26 cellular contexts compared by ENCODE assay signal in the genomic region with DNA sequence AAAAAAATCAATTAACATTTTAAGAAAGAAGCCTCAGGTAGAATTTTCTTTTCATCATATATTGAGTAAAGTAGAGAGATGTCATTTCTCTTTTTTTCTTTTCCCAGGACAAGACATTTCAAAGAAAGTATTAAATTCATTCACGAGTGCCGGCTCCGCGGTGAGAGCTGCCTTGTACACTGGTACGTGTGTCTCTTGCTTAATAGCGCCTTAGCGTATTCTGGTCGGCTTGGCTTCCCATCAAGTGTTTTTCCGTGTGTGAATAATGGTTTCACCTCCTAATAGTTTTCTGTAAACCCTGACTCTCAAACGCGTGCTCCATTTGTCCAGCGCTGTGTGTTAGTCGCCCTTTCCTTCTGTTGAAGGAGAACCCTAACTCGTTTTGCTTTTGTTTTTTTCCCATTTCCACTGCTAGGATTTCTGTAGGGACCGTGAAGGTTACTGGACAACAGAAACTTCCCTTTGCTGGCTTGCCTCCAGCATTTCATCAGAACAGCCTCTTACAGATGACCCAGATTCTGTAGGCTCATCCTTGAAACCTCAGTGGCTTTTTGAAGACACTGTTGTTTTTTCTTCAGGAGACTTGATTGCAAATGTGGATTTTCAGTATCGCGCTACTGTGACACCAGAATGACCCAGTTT. TPM values are rescaled to one million over a fixed set of nuclear protein-coding genes. Genes with fewer than 3 reads are reported as not detected.
DNase-seq lines count a peak whose midpoint lies in the region; ATAC-seq and TF ChIP-seq lines count a peak whose summit lies in the region.
"Had no signal": no experiment of that assay in that cellular context is flagged by ENCODE, and none has a peak within 500 bp of the region (broad histone marks: within the 10 kb centered on the region; RNA-seq: fewer than 3 reads in every experiment).

No MANE protein-coding gene starts in this region.

- TF ChIP-seq EP300 in suprapubic skin (IDR thresholded peaks at IDR 0.05) (no peak), stomach (IDR thresholded peaks at IDR 0.05) (no peak)

- 91% methylated on average over 17 of the region's 17 CpGs for WGBS in suprapubic skin
- 87 to 93% (median 91%) methylated on average over 17 of the region's 17 CpGs for WGBS in stomach, 5 donors

- H3K4me1 ChIP-seq in suprapubic skin (no peaks in the 10 kb centered on the region), colonic mucosa (no peaks in the 10 kb centered on the region), stomach (peaks cover 0 to 11% (median 0%) of the 10 kb centered on the region in 4 donors)
- H3K4me1 ChIP-seq: breast epithelium, esophagus squamous epithelium had no signal

- POLR2A ChIA-PET in MCF 10A (lab: Yijun Ruan, JAX), result no interaction called here

- intact Hi-C loops in Right ventricle myocardium inferior (cut with DNase I), result no loop called here
- intact Hi-C loops in left ventricle myocardium superior (cut with micrococcal nuclease), result no loop called here
- intact Hi-C loops in colonic mucosa (cut with DNase I), result no loop called here
- intact Hi-C loops in MCF 10A (cut with micrococcal nuclease), result no loop called here
- intact Hi-C loops in stomach (cut with DNase I; ENCODE audit: low total_unique reads), result no loop called here

- H3K27me3 Mint-ChIP-seq in memory B cell, result no peaks in the 10 kb centered on the region
- H3K27me3 Mint-ChIP-seq in MCF 10A (ENCODE audit: insufficient read depth, unreplicated experiment), result no peaks in the 10 kb centered on the region
- H3K27me3 Mint-ChIP-seq: naive thymus-derived CD8-positive, alpha-beta T cell; T-helper 17 cell; type B pancreatic cell had no signal

- peaks cover 30% of the 10 kb centered on the region for H3K36me3 ChIP-seq in suprapubic skin
- H3K36me3 ChIP-seq in colonic mucosa, result no peaks in the 10 kb centered on the region
- peaks cover 21 to 48% (median 39%) of the 10 kb centered on the region in 4 donors for H3K36me3 ChIP-seq in stomach
- H3K36me3 ChIP-seq: breast epithelium, ovary had no signal

- no peaks in the 10 kb centered on the region for H3K27me3 ChIP-seq in suprapubic skin
- H3K27me3 ChIP-seq in colonic mucosa, result no peaks in the 10 kb centered on the region
- H3K27me3 ChIP-seq in stomach, result no peaks in the 10 kb centered on the region
- H3K27me3 ChIP-seq: breast epithelium, esophagus squamous epithelium, heart left ventricle, ovary, right atrium auricular region had no signal

- no peak for ATAC-seq in Right ventricle myocardium inferior
- no peak for ATAC-seq in left ventricle myocardium superior
- no peak for ATAC-seq in memory B cell (ENCODE audit: low read depth)
- ATAC-seq: CD8-positive, alpha-beta T cell; heart left ventricle; left lobe of liver; naive thymus-derived CD8-positive, alpha-beta T cell; T-helper 17 cell had no signal

- CTCF ChIA-PET in MCF 10A (lab: Yijun Ruan, JAX), result interaction anchor here (1.3 kb wide), 1 partner anchor 10 kb away, joined by 3 read pairs; no protein-coding TSS in a partner anchor

- H3K4me1 Mint-ChIP-seq in memory B cell, result peaks cover 65% of the 10 kb centered on the region
- no peaks in the 10 kb centered on the region for H3K4me1 Mint-ChIP-seq in MCF 10A (ENCODE audit: insufficient read depth, unreplicated experiment)
- H3K4me1 Mint-ChIP-seq: endodermal cell, T-helper 17 cell had no signal

- H3K36me3 Mint-ChIP-seq in memory B cell (peaks cover 28% of the 10 kb centered on the region), MCF 10A (ENCODE audit: insufficient read depth, unreplicated experiment) (peaks cover 28% of the 10 kb centered on the region)

- TF ChIP-seq CTCF in suprapubic skin (IDR thresholded peaks at IDR 0.05) (no peak), colonic mucosa (IDR thresholded peaks at IDR 0.05) (no peak), MCF 10A (IDR thresholded peaks at IDR 0.05; ENCODE audit: unreplicated experiment) (no peak), stomach (IDR thresholded peaks at IDR 0.05) (no peak)

- TF ChIP-seq POLR2A in suprapubic skin (IDR thresholded peaks at IDR 0.05), result no peak
- TF ChIP-seq POLR2A in stomach (IDR thresholded peaks at IDR 0.05), result no peak

- H3K9me3 ChIP-seq in suprapubic skin (no peaks in the 10 kb centered on the region), colonic mucosa (no peaks in the 10 kb centered on the region), stomach (no peaks in the 10 kb centered on the region)
- H3K9me3 ChIP-seq: breast epithelium, esophagus squamous epithelium, heart left ventricle, ovary, right atrium auricular region had no signal

- DNase-seq in Right ventricle myocardium inferior (ENCODE audit: missing footprints) (peak; percentile 72), left ventricle myocardium superior (no peak), cerebellum (ENCODE audit: low spot score) (peak; percentile 20), memory B cell (ENCODE audit: low spot score in 2 of 2) (no peak), suprapubic skin (ENCODE audit: low spot score in 2 of 2) (no peak), colonic mucosa (no peak), MCF 10A (ENCODE audit: unreplicated experiment) (no peak), stomach (no peak)
- DNase-seq: activated effector memory CD4-positive, alpha-beta T cell treated with anti-CD3 and anti-CD28 coated beads, Interleukin-2, amount 50 U/mL, for 16 hours; CD8-positive, alpha-beta T cell; endodermal cell; esophagus squamous epithelium; GOT3; midbrain; naive thymus-derived CD8-positive, alpha-beta T cell; NCI-H524 treated with DMSO at 0.1 percent for 48 hours; RPMI8226; T-helper 17 cell had no signal

- H3K4me3 ChIP-seq in suprapubic skin (no peak overlapping the region), colonic mucosa (no peak overlapping the region), stomach (no peak overlapping the region)
- H3K4me3 ChIP-seq: breast epithelium, esophagus squamous epithelium, heart left ventricle, ovary, right atrium auricular region, SK-N-MC had no signal

- H3K27ac Mint-ChIP-seq in memory B cell (peak overlapping the region; percentile 86), MCF 10A (ENCODE audit: low read depth, unreplicated experiment) (no peak overlapping the region)
- H3K27ac Mint-ChIP-seq: CD8-positive, alpha-beta T cell; endodermal cell; naive thymus-derived CD8-positive, alpha-beta T cell; T-helper 17 cell; type B pancreatic cell had no signal

- no peak overlapping the region for H3K4me3 Mint-ChIP-seq in memory B cell
- no peak overlapping the region for H3K4me3 Mint-ChIP-seq in MCF 10A (ENCODE audit: unreplicated experiment)
- H3K4me3 Mint-ChIP-seq: CD8-positive, alpha-beta T cell; endodermal cell; naive thymus-derived CD8-positive, alpha-beta T cell; T-helper 17 cell; type B pancreatic cell had no signal

- no peak overlapping the region for H3K27ac ChIP-seq in suprapubic skin
- H3K27ac ChIP-seq in colonic mucosa, result no peak overlapping the region
- no peak overlapping the region for H3K27ac ChIP-seq in stomach
- H3K27ac ChIP-seq: 22Rv1, breast epithelium, esophagus squamous epithelium, heart left ventricle, ovary, right atrium auricular region, SK-N-MC had no signal

- BruUV-seq in MCF 10A (replicated peaks; lab: Mats Ljungman, UMichigan), result no TSS peak

- no peak overlapping the region for H3K9ac ChIP-seq in colonic mucosa (ENCODE audit: low read depth in 2 of 2, low read length in 2 of 2)

- H3K9me3 Mint-ChIP-seq in memory B cell, result no peaks in the 10 kb centered on the region
- H3K9me3 Mint-ChIP-seq in MCF 10A (ENCODE audit: unreplicated experiment), result no peaks in the 10 kb centered on the region
- H3K9me3 Mint-ChIP-seq: CD8-positive, alpha-beta T cell had no signal

RNA-seq across cellular contexts. Expression of a gene that starts 45.7 kb away (rescaled TPM):
- 0.68 TPM for total RNA-seq in Right ventricle myocardium inferior
- 0.32 TPM for total RNA-seq in left ventricle myocardium superior
- 0.27 TPM for total RNA-seq in cerebellum
- 10 to 100 TPM; 17.3 to 22.8 (median 20.4) TPM for total RNA-seq in suprapubic skin
- 1 to 10 TPM; 4.7 to 8.8 TPM for total RNA-seq in colonic mucosa
- not detected in 2 replicates for total RNA-seq in MCF 10A (2022)
- 1 to 10 TPM in 4 of 5 donors, not detected in 1; 2.6 to 7.0 (median 5.9) TPM for total RNA-seq in stomach
- 1 to 10 TPM in 1 of 3 donors, under 1 TPM in 2; 0.48 to 1.1 (median 0.56) TPM for polyA plus RNA-seq in stomach
- total RNA-seq: endodermal cell had no signal

RNA-seq across cellular contexts. Expression of a gene that starts 53.6 kb away (rescaled TPM):
- total RNA-seq in Right ventricle myocardium inferior (50.0 TPM), left ventricle myocardium superior (50.4 TPM), cerebellum (26.0 TPM), suprapubic skin (10 to 100 TPM; 53.3 to 95.2 (median 71.3) TPM), colonic mucosa (10 to 100 TPM; 20.5 to 24.5 TPM), MCF 10A (2022) (29.4 and 40.7 TPM in 2 replicates), stomach (100 to 1,000 TPM in 1 of 5 donors, 10 to 100 TPM in 4; 15.6 to 338 (median 31.2) TPM)
- 10 to 100 TPM; 33.9 to 43.7 (median 35.7) TPM for polyA plus RNA-seq in stomach

Comparison
In these comparisons a context has a peak if more than half of its experiments do, and no peak if none do; other contexts are left out.
1. DNase-seq: peak in Right ventricle myocardium inferior (single experiment) and cerebellum (single experiment); none in left ventricle myocardium superior (single experiment), memory B cell (0 of 2), suprapubic skin (0 of 2), colonic mucosa (single experiment), MCF 10A (single experiment) and stomach (single experiment).